ENCODE assay signal across 34 cellular contexts in genomic region chr2:122164964-122165363, GRCh38.
"Had no signal": no experiment of that assay in that cellular context is flagged by ENCODE, and none has a peak within 500 bp of the region (broad histone marks: within the 10 kb centered on the region; RNA-seq: fewer than 3 reads in every experiment).

No MANE protein-coding gene starts in this region.

- H3K4me3 ChIP-seq: adrenal gland, ascending aorta, body of pancreas, breast epithelium, cardiac muscle cell had no signal

- H3K36me3 ChIP-seq: adrenal gland, ascending aorta, brain microvascular endothelial cell, breast epithelium, cardiac muscle cell had no signal

- ATAC-seq: activated naive CD4-positive, alpha-beta T cell treated with anti-CD3 and anti-CD28 coated beads, Interleukin-2, amount 50 U/mL, for 72 hours; activated naive CD8-positive, alpha-beta T cell treated with anti-CD3 and anti-CD28 coated beads, Interleukin-2, amount 50 U/mL, for 24 hours; activated T-cell treated with anti-CD3 and anti-CD28 coated beads, Interleukin-2, amount 50 U/mL, for 4 hours; activated T-cell treated with anti-CD3 and anti-CD28 coated beads, Interleukin-2, amount 50 U/mL, for 72 hours; activated T-helper 17 cell treated with anti-CD3 and anti-CD28 coated beads, Interleukin-2, amount 50 U/mL, for 72 hours; body of pancreas had no signal

- H3K27ac ChIP-seq: adrenal gland, ascending aorta, body of pancreas, brain microvascular endothelial cell, breast epithelium, cardiac muscle cell had no signal

- FAIRE-seq: astrocyte had no signal

- H3K9me3 ChIP-seq: adrenal gland, ascending aorta, body of pancreas, breast epithelium had no signal

- H3K4me1 ChIP-seq: adrenal gland, ascending aorta, body of pancreas, breast epithelium had no signal

- H3K27me3 ChIP-seq: adrenal gland, ascending aorta, body of pancreas, brain microvascular endothelial cell, cardiac muscle cell had no signal

- DNase-seq: activated effector memory CD4-positive, alpha-beta T cell treated with anti-CD3 and anti-CD28 coated beads, Interleukin-2, amount 50 U/mL, for 16 hours; activated effector memory CD4-positive, alpha-beta T cell treated with Interleukin-2 at 50 U/mL for 16 hours; activated gamma-delta T cell; activated gamma-delta T cell treated with Interleukin-2 at 50 U/mL for 16 hours; activated naive CD4-positive, alpha-beta T cell; activated naive CD4-positive, alpha-beta T cell treated with anti-CD3 and anti-CD28 coated beads for 36 hours; activated naive CD4-positive, alpha-beta T cell treated with anti-CD3 and anti-CD28 coated beads, Interleukin-2, amount 10 ng/mL, durations not matched to agents 7 days and 5 days; activated naive CD4-positive, alpha-beta T cell treated with anti-CD3 and anti-CD28 coated beads, Interleukin-2, amount 50 U/mL, for 16 hours; activated naive CD4-positive, alpha-beta T cell treated with Interleukin-2 at 50 U/mL for 16 hours; activated naive CD8-positive, alpha-beta T cell treated with anti-CD3 and anti-CD28 coated beads for 36 hours; activated naive CD8-positive, alpha-beta T cell treated with anti-CD3 and anti-CD28 coated beads, Interleukin-2, amount 10 ng/mL, durations not matched to agents 7 days and 5 days; activated naive CD8-positive, alpha-beta T cell treated with anti-CD3 and anti-CD28 coated beads, Interleukin-2, amount 50 U/mL, for 24 hours; activated T-cell treated with anti-CD3 and anti-CD28 coated beads for 4 hours; activated T-cell treated with anti-CD3 and anti-CD28 coated beads, Interleukin-2, amount 50 U/mL, for 1 hour; activated T-cell treated with anti-CD3 and anti-CD28 coated beads, Interleukin-2, amount 50 U/mL, for 24 hours; activated T-cell treated with anti-CD3 and anti-CD28 coated beads, Interleukin-2, amount 50 U/mL, for 4 hours; activated T-cell treated with anti-CD3 and anti-CD28 coated beads, Interleukin-2, amount 50 U/mL, for 48 hours; activated T-cell treated with anti-CD3 and anti-CD28 coated beads, Interleukin-2, amount 50 U/mL, for 72 hours; adrenal gland; amniotic stem cell; amygdala; anterior cingulate cortex; aorta; body of pancreas; brain microvascular endothelial cell; caudate nucleus; central memory CD4-positive, alpha-beta T cell; cerebellar nuclear complex had no signal
